ENCODE assay signal across 8 cellular contexts in genomic region chr19:48169974-48170803, GRCh38. TPM values are rescaled to one million over a fixed set of nuclear protein-coding genes. Genes with fewer than 3 reads are reported as not detected.
DNase-seq lines count a peak whose midpoint lies in the region; ATAC-seq, FAIRE-seq and TF ChIP-seq lines count a peak whose summit lies in the region.

TSS of gene LIG1 (minus strand) at chr19:48170344. CDS start at chr19:48165566, 4,778 bp downstream.
TSS of gene ZSWIM9 (plus strand) at chr19:48170680. CDS start at chr19:48171803, 1,123 bp downstream.

- WGBS in small intestine, 3 donors, result 0 to 1% (median 1%) methylated on average over 58 to 81 of the region's 81 CpGs

- H3K27ac ChIP-seq in VCaP, result peak within 1 kb of the TSS; percentile 96
- H3K27ac ChIP-seq in breast epithelium, result peak within 1 kb of the TSS; percentile 93 to 94
- peak within 1 kb of the TSS; percentile 91 to 93 for H3K27ac ChIP-seq in small intestine (ENCODE audit: low read depth in 1 of 2, low read length in 1 of 2)

- H3K9me3 ChIP-seq in breast epithelium (no peaks in the 10 kb centered on the region), small intestine (ENCODE audit: control insufficient read depth, low read depth) (no peaks in the 10 kb centered on the region)

- H3K4me3 ChIP-seq in AG04449 (ENCODE audit: low read depth, low read length) (peak within 1 kb of the TSS; percentile 89), breast epithelium (peak within 1 kb of the TSS; percentile 59 to 89 (median 81)), small intestine (ENCODE audit: low read depth in 1 of 2, low read length in 2 of 2) (peak within 1 kb of the TSS; percentile 49 to 73)

- TF ChIP-seq POLR2A in breast epithelium (IDR thresholded peaks at IDR 0.05), result no peak

- H3K4me1 ChIP-seq in breast epithelium (peaks cover 0 to 6% of the 10 kb centered on the region in 2 donors), small intestine (ENCODE audit: control insufficient read depth in 2 of 2, insufficient read depth in 1 of 2, low read depth in 1 of 2, low read length in 1 of 2) (peaks cover 2 to 4% of the 10 kb centered on the region in 2 donors)

- peak; percentile 38 for TF ChIP-seq CTCF in AG04449 (IDR thresholded peaks at IDR 0.05; ENCODE audit: insufficient read depth, low read length, missing control alignments)
- TF ChIP-seq CTCF in VCaP (conservative IDR thresholded peaks at IDR 0.05), result no peak; the same call in 1 of the 2 replicates
- no peak for TF ChIP-seq CTCF in breast epithelium (IDR thresholded peaks at IDR 0.05)

- H3K36me3 ChIP-seq in breast epithelium (no peaks in the 10 kb centered on the region), small intestine (ENCODE audit: control insufficient read depth in 2 of 2, insufficient read depth in 2 of 2, low read length in 2 of 2) (no peaks in the 10 kb centered on the region)

- no peak for FAIRE-seq in small intestine (lab: Jason Lieb, UNC)

- peak; percentile 64 for DNase-seq in AG04449 (ENCODE audit: low read depth, low spot score)
- peak; percentile 95 for DNase-seq in NCI-H2196 treated with DMSO at 0.1 percent for 48 hours (lab: John Stamatoyannopoulos, UW; ENCODE audit: unreplicated experiment)
- peak; percentile 88 to 89 for DNase-seq in breast epithelium (ENCODE audit: low spot score in 2 of 2)
- DNase-seq in iPS-NIHi11 (ENCODE audit: low spot score), result peak; percentile 99
- DNase-seq in small intestine, result peak; percentile 94

- intact Hi-C loops in breast epithelium (cut with DNase I; ENCODE audit: low total_unique reads), result no loop called here

- no peaks in the 10 kb centered on the region for H3K27me3 ChIP-seq in breast epithelium
- no peaks in the 10 kb centered on the region for H3K27me3 ChIP-seq in small intestine (ENCODE audit: control insufficient read depth in 2 of 2, insufficient read depth in 2 of 2, low read length in 2 of 2)

- peak; percentile 64 for ATAC-seq in GM18870 (IDR thresholded peaks at IDR 0.05; ENCODE audit: unreplicated experiment)
- peak; percentile 76 for ATAC-seq in HG03108 (IDR thresholded peaks at IDR 0.05; ENCODE audit: unreplicated experiment)

- POLR2A ChIA-PET in AG04449 (lab: Yijun Ruan, JAX), result no interaction called here

- CTCF ChIA-PET in AG04449 (lab: Yijun Ruan, JAX), result interaction anchor here (0.8 to 1.7 kb wide), 6 partner anchors 8 to 207 kb away, joined by 3 to 5 read pairs (median 3); no protein-coding TSS in a partner anchor

RNA-seq across cellular contexts. Expression of gene LIG1, which starts in this region (rescaled TPM):
- 10 to 100 TPM in 2 of 3 donors, 1 to 10 TPM in 1; 6.1 to 31.8 (median 14.1) TPM for total RNA-seq in breast epithelium
- 10 to 100 TPM; 27.3 to 34.7 (median 31.8) TPM for polyA plus RNA-seq in small intestine

RNA-seq across cellular contexts. Expression of gene ZSWIM9, which starts in this region (rescaled TPM):
- total RNA-seq in breast epithelium, result 1 to 10 TPM; 2.9 to 3.9 (median 2.9) TPM
- polyA plus RNA-seq in small intestine, result 1 to 10 TPM; 4.0 to 5.1 (median 4.1) TPM

Comparison
In these comparisons a context has a peak if more than half of its experiments do, and no peak if none do; other contexts are left out.
1. Peak in every context shown above with its lines: DNase-seq, ATAC-seq, H3K4me3 ChIP-seq and H3K27ac ChIP-seq.